ENCODE assay signal across 23 cellular contexts in the genomic region with DNA sequence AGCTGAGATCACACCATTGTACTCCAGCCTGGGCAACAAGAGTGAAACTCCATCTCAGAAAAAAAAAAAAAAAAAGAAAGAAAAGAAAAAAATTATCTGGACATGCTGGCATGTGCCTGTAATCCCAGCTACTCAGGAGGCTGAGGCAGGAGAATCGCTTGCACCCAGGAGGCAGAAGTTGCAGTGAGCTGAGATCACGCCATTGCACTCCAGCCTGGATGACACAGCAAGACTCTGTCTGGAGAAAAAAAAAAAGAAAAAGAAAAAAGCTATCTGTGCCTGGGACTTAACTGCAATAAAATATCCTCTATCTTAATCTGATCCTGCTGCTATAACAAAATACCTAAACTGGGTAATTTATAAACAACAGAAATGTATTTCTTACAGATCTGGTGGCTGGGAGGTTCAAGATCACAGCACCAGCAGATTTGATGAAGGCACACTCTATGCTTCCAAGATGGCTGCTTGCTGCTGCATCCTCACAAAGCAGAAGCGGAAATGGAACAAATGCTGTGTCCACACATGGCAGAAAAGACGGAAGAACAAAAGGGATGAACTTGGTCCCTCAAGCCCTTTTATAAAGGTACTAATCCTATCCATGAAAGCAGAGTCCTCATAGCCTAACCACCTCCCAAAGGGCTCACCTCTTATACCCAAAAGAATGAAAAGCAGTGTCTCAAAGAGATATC.
"Had no signal": no experiment of that assay in that cellular context is flagged by ENCODE, and none has a peak within 500 bp of the region (broad histone marks: within the 10 kb centered on the region; RNA-seq: fewer than 3 reads in every experiment).

No MANE protein-coding gene starts in this region.

- H3K4me1 ChIP-seq: Peyer's patch had no signal

- H3K27me3 ChIP-seq: MG63, Peyer's patch, SJCRH30 had no signal

- H3K36me3 ChIP-seq: MG63, Peyer's patch, SJCRH30 had no signal

- H2AFZ ChIP-seq: PC-9 had no signal

- H3K27ac ChIP-seq: PC-9, Peyer's patch, SJCRH30 had no signal

- H3K4me2 ChIP-seq: PC-9 had no signal

- ATAC-seq: Right ventricle myocardium inferior, SK-N-SH treated with all-trans-retinoic acid at 6 μM for 48 hours had no signal

- DNase-seq: Karpas-422, KG1, MG63, NCI-H1105, NCI-H1417, NCI-H1436 treated with DMSO at 0.1 percent for 48 hours, NCI-H1694, NCI-H1930, NCI-H2081, NCI-H2107, NCI-H2227 treated with DMSO at 0.1 percent for 48 hours, NCI-H510A, NCI-H524 treated with DMSO at 0.1 percent for 48 hours, NCI-H69, NCI-H774, OCI-M1, PC-9, Peyer's patch, SHP77 treated with DMSO at 0.1 percent for 48 hours, SJCRH30, T-helper 1 cell had no signal

- H3K9me3 ChIP-seq: MG63, Peyer's patch, SJCRH30 had no signal

- H3K4me3 ChIP-seq: MG63, PC-9, Peyer's patch, SJCRH30 had no signal
